In genomic region chr9:98255064-98255577, GRCh38 we compare ENCODE assay signal across 8 cellular contexts. TPM values are rescaled to one million over a fixed set of nuclear protein-coding genes. Genes with fewer than 3 reads are reported as not detected.
A peak's percentile ranks its signal among the peaks of the same experiment; 100 is the strongest.
DNase-seq lines count a peak whose midpoint lies in the region; ATAC-seq and TF ChIP-seq lines count a peak whose summit lies in the region.

No MANE protein-coding gene starts in this region.

- H3K9me3 ChIP-seq in SK-N-SH: no peaks in the 10 kb centered on the region
- H3K9me3 ChIP-seq in esophagus muscularis mucosa: no peaks in the 10 kb centered on the region

- H3K27me3 Mint-ChIP-seq in nephron (ENCODE audit: low read depth): peaks cover 22% of the 10 kb centered on the region

- peak; percentile 24 for ATAC-seq in HG02943 (IDR thresholded peaks at IDR 0.05; ENCODE audit: low read depth, unreplicated experiment)

- H3K27ac Mint-ChIP-seq in nephron: peak overlapping the region in 2 of 3 experiments; percentile 51 to 65

- H3K79me2 ChIP-seq in SK-N-SH (ENCODE audit: insufficient read depth): peaks cover 15% of the 10 kb centered on the region

- H3K36me3 ChIP-seq in SK-N-SH (replicated peaks in 1 of 2; ENCODE audit: control insufficient read depth in 1 of 2, insufficient read depth in 2 of 2, low read length in 1 of 2): no peaks in the 10 kb centered on the region
- peaks cover 0 to 10% (median 2%) of the 10 kb centered on the region in 4 donors for H3K36me3 ChIP-seq in esophagus muscularis mucosa

- H3K4me3 ChIP-seq in SK-N-SH (ENCODE audit: low read depth in 2 of 2, low read length in 1 of 2) (peak overlapping the region; percentile 81 to 85), esophagus muscularis mucosa (peak overlapping the region; percentile 80 to 94 (median 90))

- no peak for TF ChIP-seq POLR2A in esophagus muscularis mucosa (IDR thresholded peaks at IDR 0.05; ENCODE audit: low read depth)

- peaks cover 6% of the 10 kb centered on the region for H3K4me1 Mint-ChIP-seq in nephron

- peak overlapping the region; percentile 98 for H3K4me2 ChIP-seq in SK-N-SH

- TF ChIP-seq EP300 in SK-N-SH (IDR thresholded peaks at IDR 0.05; ENCODE audit: borderline replicate concordance in 1 of 2, low read depth in 1 of 2, low read length in 1 of 2): no peak
- no peak for TF ChIP-seq EP300 in esophagus muscularis mucosa (IDR thresholded peaks at IDR 0.05)

- no peak for TF ChIP-seq RAD21 in SK-N-SH (IDR thresholded peaks at IDR 0.05; ENCODE audit: low read length)

- DNase-seq in stimulated activated CD4-positive, alpha-beta T cell treated with anti-CD3 and anti-CD28 coated beads, Interleukin-4, amount 100 ng/mL, for 24 hours: peak; percentile 39
- DNase-seq in stimulated activated CD4-positive, alpha-beta T cell treated with anti-CD3 and anti-CD28 coated beads, Interleukin-12 subunit alpha, Interleukin-12 subunit beta, amount 100 ng/mL, for 4 hours: no peak
- DNase-seq in SK-N-SH (no peak), esophagus muscularis mucosa (ENCODE audit: extremely low spot score) (no peak), GM19238 (ENCODE audit: insufficient read length, low spot score) (no peak), NCI-H1092 (lab: John Stamatoyannopoulos, UW) (no peak)

- CTCF ChIA-PET in SK-N-SH (lab: Yijun Ruan, JAX): interaction anchor here (0.7 to 3.8 kb wide), 12 partner anchors 9 to 333 kb away, joined by 3 to 24 read pairs (median 6); partner anchors contain the start of genes CORO2A and TRMO

- no peaks in the 10 kb centered on the region for H3K9me2 ChIP-seq in SK-N-SH

- 2% methylated on average over 19 of the region's 35 CpGs for WGBS in SK-N-SH (ENCODE audit: low lambda C conversion rate)
- WGBS in esophagus muscularis mucosa: 0% methylated on average over 9 of the region's 35 CpGs

- no peaks in the 10 kb centered on the region for H3K27me3 ChIP-seq in SK-N-SH (ENCODE audit: insufficient read depth)
- H3K27me3 ChIP-seq in esophagus muscularis mucosa: no peaks in the 10 kb centered on the region

- H3K27ac ChIP-seq in SK-N-SH (ENCODE audit: low read depth in 2 of 2, low read length in 1 of 2): peak overlapping the region in 1 of 2 experiments; percentile 92; a peak in 2 of 4 replicates
- H3K27ac ChIP-seq in esophagus muscularis mucosa (replicated peaks in 1 of 4): peak overlapping the region; percentile 92 to 96 (median 96)

- H3K4me3 Mint-ChIP-seq in nephron: peak overlapping the region; percentile 87 to 91 (median 88)

- TF ChIP-seq CTCF in SK-N-SH (IDR thresholded peaks at IDR 0.05) (no peak), esophagus muscularis mucosa (IDR thresholded peaks at IDR 0.05) (no peak), nephron (IDR thresholded peaks at IDR 0.05; ENCODE audit: unreplicated experiment in 3 of 3) (no peak)

- peak overlapping the region; percentile 99 for H2AFZ ChIP-seq in SK-N-SH (ENCODE audit: low read depth)

- no peaks in the 10 kb centered on the region for H3K9me3 Mint-ChIP-seq in nephron

- intact Hi-C loops in esophagus muscularis mucosa (cut with DNase I): loop anchor here (5.0 kb wide), 1 partner anchor 273 kb away; the partner anchor contains the start of gene ANP32B

- H3K36me3 Mint-ChIP-seq in nephron (ENCODE audit: low read depth): no peaks in the 10 kb centered on the region

- H4K20me1 ChIP-seq in SK-N-SH (ENCODE audit: insufficient read depth): no peaks in the 10 kb centered on the region

- peak overlapping the region; percentile 86 for H3K9ac ChIP-seq in SK-N-SH

- peaks cover 7 to 11% of the 10 kb centered on the region in 2 experiments for H3K4me1 ChIP-seq in SK-N-SH (ENCODE audit: control insufficient read depth in 1 of 2, insufficient read depth in 2 of 2, low read depth in 1 of 2, low read length in 1 of 2)
- peaks cover 26 to 49% (median 33%) of the 10 kb centered on the region in 4 donors for H3K4me1 ChIP-seq in esophagus muscularis mucosa

- POLR2A ChIA-PET in SK-N-SH (lab: Yijun Ruan, JAX): interaction anchor here (0.7 to 2.7 kb wide), 6 partner anchors 62 to 622 kb away, joined by 3 to 17 read pairs (median 6); partner anchors contain the start of genes ANP32B, NANS, NCBP1 and TRMO

- H3F3A ChIP-seq in SK-N-SH (replicated peaks; ENCODE audit: insufficient read depth): peaks cover 11% of the 10 kb centered on the region

TF ChIP-seq in SK-N-SH, 30 proteins besides CTCF, POLR2A, EP300 and RAD21:
- TF ChIP-seq FOXM1 (IDR thresholded peaks at IDR 0.05; ENCODE audit: low read depth): no peak
- peak; percentile 28; the same call in 1 of the 2 replicates for TF ChIP-seq SIN3A (IDR thresholded peaks at IDR 0.05; ENCODE audit: borderline replicate concordance, low read depth, low read length)
- no peak for TF ChIP-seq MEF2A (IDR thresholded peaks at IDR 0.05; ENCODE audit: borderline replicate concordance, low read depth)
- TF ChIP-seq TEAD4 (IDR thresholded peaks at IDR 0.05; ENCODE audit: borderline replicate concordance, insufficient read depth): no peak

RNA-seq across cellular contexts. Expression of gene TBC1D2, which starts 0.3 kb away (rescaled TPM):
- polyA plus RNA-seq in SK-N-SH (2012; rRNA removed): 5.1 and 5.6 TPM in 2 replicates
- polyA plus RNA-seq in SK-N-SH (2012; cell fraction: cytosol; rRNA removed): 2.1 and 3.2 TPM in 2 replicates
- polyA plus RNA-seq in SK-N-SH (2012; cell fraction: nucleus; rRNA removed): 9.4 and 10.6 TPM in 2 replicates
- 10 to 100 TPM in 1 of 4 donors, 1 to 10 TPM in 3; 5.0 to 12.4 (median 7.3) TPM for total RNA-seq in esophagus muscularis mucosa
